17 cellular contexts compared by ENCODE assay signal in genomic region chr2:10205201-10205475, GRCh38.
DNase-seq lines count a peak whose midpoint lies in the region; ATAC-seq and TF ChIP-seq lines count a peak whose summit lies in the region.
"Had no signal": no experiment of that assay in that cellular context is flagged by ENCODE, and none has a peak within 500 bp of the region (broad histone marks: within the 10 kb centered on the region; RNA-seq: fewer than 3 reads in every experiment).

No MANE protein-coding gene starts in this region.

- no peaks in the 10 kb centered on the region for H3K36me3 ChIP-seq in ectodermal cell (ENCODE audit: control insufficient read depth, insufficient read depth, low read length)
- no peaks in the 10 kb centered on the region for H3K36me3 ChIP-seq in lower lobe of right lung
- H3K36me3 ChIP-seq in osteoblast (ENCODE audit: insufficient read depth, low read length): no peaks in the 10 kb centered on the region

- H3K4me2 ChIP-seq in osteoblast (ENCODE audit: insufficient read depth, low read length): no peak overlapping the region

- ATAC-seq in T-helper 17 cell: no peak
- ATAC-seq in lower lobe of right lung: no peak
- ATAC-seq: GM12878 had no signal

- peaks cover 2% of the 10 kb centered on the region for H3K4me1 Mint-ChIP-seq in T-helper 17 cell
- H3K4me1 Mint-ChIP-seq: CD14-positive monocyte; CD4-positive, alpha-beta memory T cell; H9 had no signal

- no peaks in the 10 kb centered on the region for H3K9me3 ChIP-seq in T-helper 17 cell (ENCODE audit: control insufficient read depth, low read length, poor library complexity, severe bottlenecking)
- no peaks in the 10 kb centered on the region for H3K9me3 ChIP-seq in ectodermal cell (ENCODE audit: control insufficient read depth, low read length)
- no peaks in the 10 kb centered on the region for H3K9me3 ChIP-seq in lower lobe of right lung
- no peaks in the 10 kb centered on the region for H3K9me3 ChIP-seq in osteoblast (ENCODE audit: low read depth, low read length)
- H3K9me3 ChIP-seq: BLaER1 had no signal

- H4K20me1 ChIP-seq in osteoblast (ENCODE audit: insufficient read depth, low read length): no peaks in the 10 kb centered on the region
- H4K20me1 ChIP-seq: BLaER1 had no signal

- H3K27me3 ChIP-seq in ectodermal cell (ENCODE audit: control insufficient read depth, insufficient read depth, low read length, poor library complexity, severe bottlenecking) (no peaks in the 10 kb centered on the region), lower lobe of right lung (ENCODE audit: low read depth) (no peaks in the 10 kb centered on the region), osteoblast (ENCODE audit: insufficient read depth, low read length) (no peaks in the 10 kb centered on the region)
- H3K27me3 ChIP-seq: BLaER1 had no signal

- no peak for TF ChIP-seq CTCF in lower lobe of right lung (IDR thresholded peaks at IDR 0.05)
- TF ChIP-seq CTCF in osteoblast (IDR thresholded peaks at IDR 0.05; ENCODE audit: extremely low read depth, low read depth, low read length): no peak

- H3K27ac ChIP-seq in ectodermal cell (ENCODE audit: insufficient read depth, low read depth, low read length, poor library complexity, severe bottlenecking) (peak overlapping the region; percentile 18), lower lobe of right lung (no peak overlapping the region), osteoblast (ENCODE audit: low read depth, low read length) (no peak overlapping the region)
- H3K27ac ChIP-seq: BLaER1, HL-60 had no signal

- intact Hi-C loops in lower lobe of right lung (cut with DNase I): no loop called here

- H3K27me3 Mint-ChIP-seq in T-helper 17 cell: no peaks in the 10 kb centered on the region
- H3K27me3 Mint-ChIP-seq: CD4-positive, alpha-beta memory T cell had no signal

- H2AFZ ChIP-seq in osteoblast (ENCODE audit: low read length): no peak overlapping the region

- H3K4me3 ChIP-seq in ectodermal cell (ENCODE audit: insufficient read depth, low read depth, low read length): no peak overlapping the region
- no peak overlapping the region for H3K4me3 ChIP-seq in lower lobe of right lung
- no peak overlapping the region for H3K4me3 ChIP-seq in osteoblast (ENCODE audit: insufficient read depth, low read length)
- H3K4me3 ChIP-seq: BLaER1, GM12878 had no signal

- no peaks in the 10 kb centered on the region for H3K36me3 Mint-ChIP-seq in T-helper 17 cell (ENCODE audit: low read depth)
- H3K36me3 Mint-ChIP-seq: CD4-positive, alpha-beta memory T cell had no signal

- WGBS in ectodermal cell, 2 experiments: 62 to 66% methylated on average over 8 of the region's 8 CpGs

- H3K27ac Mint-ChIP-seq in T-helper 17 cell: peak overlapping the region; percentile 32

- no peak overlapping the region for H3K4me3 Mint-ChIP-seq in T-helper 17 cell
- H3K4me3 Mint-ChIP-seq: CD14-positive monocyte; CD4-positive, alpha-beta memory T cell; H9 had no signal

- no peak for DNase-seq in T-helper 17 cell
- DNase-seq in lower lobe of right lung: peak; percentile 30
- peak; percentile 44 for DNase-seq in osteoblast (ENCODE audit: insufficient read length, low spot score, missing footprints)
- DNase-seq in NCI-H146 treated with DMSO at 0.1 percent for 48 hours (lab: John Stamatoyannopoulos, UW; ENCODE audit: unreplicated experiment): no peak
- DNase-seq in OCI-M1 (lab: John Stamatoyannopoulos, UW): no peak
- no peak for DNase-seq in DMS79 (lab: John Stamatoyannopoulos, UW)
- DNase-seq in HCEC 1CT: no peak
- DNase-seq: 8988T; Calu3; CD4-positive, alpha-beta memory T cell; DND-41; H9 had no signal

- H3K79me2 ChIP-seq in osteoblast (ENCODE audit: insufficient read depth, low read length): no peaks in the 10 kb centered on the region

- H3K4me1 ChIP-seq in ectodermal cell (ENCODE audit: control insufficient read depth, insufficient read depth, low read length) (peaks cover 13% of the 10 kb centered on the region), lower lobe of right lung (no peaks in the 10 kb centered on the region), osteoblast (ENCODE audit: insufficient read depth, low read length) (peaks cover 8% of the 10 kb centered on the region)

Comparison
In these comparisons a context has a peak if more than half of its experiments do, and no peak if none do; other contexts are left out.
1. DNase-seq: peak in lower lobe of right lung (single experiment) and osteoblast (single experiment); none in T-helper 17 cell (0 of 3), NCI-H146 treated with DMSO at 0.1 percent for 48 hours (single experiment), OCI-M1 (single experiment), DMS79 (single experiment) and HCEC 1CT (single experiment).